ENCODE assay signal across 20 cellular contexts in genomic region chr10:50027195-50027594, GRCh38. TPM values are rescaled to one million over a fixed set of nuclear protein-coding genes. Genes with fewer than 3 reads are reported as not detected.
DNase-seq lines count a peak whose midpoint lies in the region; TF ChIP-seq lines count a peak whose summit lies in the region.
"Had no signal": no experiment of that assay in that cellular context is flagged by ENCODE, and none has a peak within 500 bp of the region (broad histone marks: within the 10 kb centered on the region; RNA-seq: fewer than 3 reads in every experiment).

No MANE protein-coding gene starts in this region.

- DNase-seq in MCF 10A (ENCODE audit: unreplicated experiment), result no peak
- DNase-seq in mammary epithelial cell, result no peak
- DNase-seq in GM13976 (ENCODE audit: low spot score), result peak; percentile 3
- no peak for DNase-seq in neuronal stem cell (ENCODE audit: low spot score)
- DNase-seq in spleen, result peak; percentile 66
- no peak for DNase-seq in dorsolateral prefrontal cortex
- no peak for DNase-seq in H4 (ENCODE audit: low spot score)
- DNase-seq in iPS-NIHi11 (ENCODE audit: low spot score), result no peak
- DNase-seq: AML-193; Caco-2; Calu3; CD4-positive, alpha-beta T cell; CD8-positive, alpha-beta T cell; DMS79 treated with DMSO at 0.1 percent for 48 hours; GF-D8 had no signal

- intact Hi-C loops in MCF 10A (cut with micrococcal nuclease), result no loop called here
- intact Hi-C loops in mammary epithelial cell (cut with micrococcal nuclease), result no loop called here
- intact Hi-C loops in spleen (cut with DNase I; ENCODE audit: low total_unique reads), result no loop called here
- intact Hi-C loops in dorsolateral prefrontal cortex (cut with DNase I), result no loop called here

- H3K4me3 ChIP-seq in mammary epithelial cell (replicated peaks in 1 of 3; ENCODE audit: insufficient read depth in 1 of 3, low read depth in 2 of 3, low read length in 3 of 3) (no peak overlapping the region), neuronal stem cell (ENCODE audit: low read length in 2 of 2) (no peak overlapping the region), spleen (no peak overlapping the region), dorsolateral prefrontal cortex (no peak overlapping the region)
- H3K4me3 ChIP-seq: A549; BLaER1 treated with 17β-estradiol and CSF1 and Interleukin-3, amounts not matched to agents 10 nM and 100 nM had no signal

- no peak overlapping the region for H2AK5ac ChIP-seq in neuronal stem cell (ENCODE audit: low read depth, low read length)

- no peaks in the 10 kb centered on the region for H3K79me2 ChIP-seq in mammary epithelial cell (ENCODE audit: insufficient read depth, low read length)

- no peak overlapping the region for H3K4me3 Mint-ChIP-seq in MCF 10A (ENCODE audit: unreplicated experiment)
- H3K4me3 Mint-ChIP-seq: B cell; CD4-positive, alpha-beta T cell; CD8-positive, alpha-beta T cell had no signal

- peak overlapping the region; percentile 29 for H4K8ac ChIP-seq in neuronal stem cell (ENCODE audit: low read depth, low read length)

- no peaks in the 10 kb centered on the region for H3K9me3 ChIP-seq in mammary epithelial cell (replicated peaks; ENCODE audit: insufficient read depth, low read length)
- peaks cover 0 to 2% of the 10 kb centered on the region in 2 donors for H3K9me3 ChIP-seq in neuronal stem cell (replicated peaks in 1 of 2; ENCODE audit: control insufficient read depth in 2 of 2, insufficient read depth in 1 of 2, low read depth in 1 of 2, low read length in 2 of 2)
- no peaks in the 10 kb centered on the region for H3K9me3 ChIP-seq in spleen
- H3K9me3 ChIP-seq: A549; BLaER1 treated with 17β-estradiol and CSF1 and Interleukin-3, amounts not matched to agents 10 nM and 100 nM; Caco-2 had no signal

- CTCF ChIA-PET in MCF 10A (lab: Yijun Ruan, JAX) (no interaction called here), mammary epithelial cell (lab: Charles Lee; ENCODE audit: low non-redundant PET) (no interaction called here)

- no peaks in the 10 kb centered on the region for H3K4me1 Mint-ChIP-seq in MCF 10A (ENCODE audit: insufficient read depth, unreplicated experiment)
- H3K4me1 Mint-ChIP-seq: B cell had no signal

- H3K79me1 ChIP-seq in neuronal stem cell (ENCODE audit: low read depth, low read length), result no peaks in the 10 kb centered on the region

- POLR2A ChIA-PET in MCF 10A (lab: Yijun Ruan, JAX), result no interaction called here

- H3K27me3 Mint-ChIP-seq in MCF 10A (ENCODE audit: insufficient read depth, unreplicated experiment), result peaks cover 17% of the 10 kb centered on the region

- H3K27me3 ChIP-seq in mammary epithelial cell (ENCODE audit: insufficient read depth, low read length) (peaks cover 4% of the 10 kb centered on the region), neuronal stem cell (ENCODE audit: control insufficient read depth in 3 of 3, insufficient read depth in 3 of 3, low read depth in 1 of 3, low read length in 3 of 3) (no peaks in the 10 kb centered on the region), spleen (replicated peaks in 1 of 7) (peaks cover 0 to 26% (median 0%) of the 10 kb centered on the region in 7 donors), dorsolateral prefrontal cortex (peaks cover 0 to 19% (median 2%) of the 10 kb centered on the region in 45 donors)
- H3K27me3 ChIP-seq: BLaER1 treated with 17β-estradiol and CSF1 and Interleukin-3, amounts not matched to agents 10 nM and 100 nM had no signal

- H2BK15ac ChIP-seq in neuronal stem cell (ENCODE audit: low read length), result no peak overlapping the region

- no peaks in the 10 kb centered on the region for H3K9me3 Mint-ChIP-seq in MCF 10A (ENCODE audit: unreplicated experiment)
- H3K9me3 Mint-ChIP-seq: CD4-positive, alpha-beta T cell; CD8-positive, alpha-beta T cell had no signal

- no peaks in the 10 kb centered on the region for H3K36me3 Mint-ChIP-seq in MCF 10A (ENCODE audit: insufficient read depth, unreplicated experiment)
- H3K36me3 Mint-ChIP-seq: CD8-positive, alpha-beta T cell had no signal

- H3K36me3 ChIP-seq in mammary epithelial cell (ENCODE audit: insufficient read depth, low read length) (no peaks in the 10 kb centered on the region), neuronal stem cell (replicated peaks in 1 of 2; ENCODE audit: control insufficient read depth in 2 of 2, insufficient read depth in 2 of 2, low read length in 2 of 2) (no peaks in the 10 kb centered on the region), spleen (no peaks in the 10 kb centered on the region)
- H3K36me3 ChIP-seq: BLaER1 treated with 17β-estradiol and CSF1 and Interleukin-3, amounts not matched to agents 10 nM and 100 nM had no signal

- no peaks in the 10 kb centered on the region for H4K20me1 ChIP-seq in mammary epithelial cell (ENCODE audit: insufficient read depth, low read length)
- H4K20me1 ChIP-seq: BLaER1 treated with 17β-estradiol and CSF1 and Interleukin-3, amounts not matched to agents 10 nM and 100 nM had no signal

- no peak for TF ChIP-seq POLR2A in spleen (IDR thresholded peaks at IDR 0.05)

- WGBS in mammary epithelial cell (ENCODE audit: low coverage, missing lambda C conversion rate), result 77% methylated on average over 10 of the region's 13 CpGs
- no CpG with 5 or more reads among the region's 13 CpGs for WGBS in neuronal stem cell (ENCODE audit: extremely low coverage in 2 of 2, insufficient read length in 2 of 2, insufficient replicate concordance in 1 of 2), 2 donors
- 88 to 97% (median 95%) methylated on average over 13 of the region's 13 CpGs for WGBS in spleen, 5 donors

- no peak overlapping the region for H3K27ac ChIP-seq in mammary epithelial cell (ENCODE audit: insufficient read depth, low read depth, low read length)
- H3K27ac ChIP-seq in neuronal stem cell (replicated peaks; ENCODE audit: low read length), result no peak overlapping the region
- H3K27ac ChIP-seq in spleen, result no peak overlapping the region
- H3K27ac ChIP-seq in dorsolateral prefrontal cortex, result no peak overlapping the region
- H3K27ac ChIP-seq: 22Rv1; A549; BLaER1 treated with 17β-estradiol and CSF1 and Interleukin-3, amounts not matched to agents 10 nM and 100 nM; C4-2B had no signal

- H2AFZ ChIP-seq in mammary epithelial cell (ENCODE audit: low read depth, low read length), result no peak overlapping the region
- no peak overlapping the region for H2AFZ ChIP-seq in neuronal stem cell (ENCODE audit: low read length)

- peak overlapping the region; percentile 85 for H3K23ac ChIP-seq in neuronal stem cell (ENCODE audit: low read depth, low read length, poor library complexity)

- H3K4me2 ChIP-seq in mammary epithelial cell (ENCODE audit: insufficient read depth, low read depth, low read length) (no peak overlapping the region), neuronal stem cell (ENCODE audit: insufficient read depth, low read length, poor library complexity, severe bottlenecking) (no peak overlapping the region)
- H3K4me2 ChIP-seq: A549; BLaER1 treated with 17β-estradiol and CSF1 and Interleukin-3, amounts not matched to agents 10 nM and 100 nM had no signal

- no peak overlapping the region for H3K9ac ChIP-seq in mammary epithelial cell (ENCODE audit: insufficient read depth, low read length)
- H3K9ac ChIP-seq in neuronal stem cell (ENCODE audit: low read depth, low read length, poor library complexity), result peak overlapping the region; percentile 60
- H3K9ac ChIP-seq: BLaER1 treated with 17β-estradiol and CSF1 and Interleukin-3, amounts not matched to agents 10 nM and 100 nM had no signal

- H2BK5ac ChIP-seq in neuronal stem cell (ENCODE audit: low read length), result no peak overlapping the region

- no peak overlapping the region for H4K91ac ChIP-seq in neuronal stem cell (ENCODE audit: low read depth, low read length, poor library complexity)

- no peak overlapping the region for H3K14ac ChIP-seq in neuronal stem cell (ENCODE audit: low read length)

- TF ChIP-seq CTCF in MCF 10A (IDR thresholded peaks at IDR 0.05; ENCODE audit: unreplicated experiment) (no peak), mammary epithelial cell (conservative IDR thresholded peaks at IDR 0.05 in 1 of 2, IDR thresholded peaks at IDR 0.05 in 1 of 2; ENCODE audit: extremely low read depth in 1 of 2, insufficient read depth in 1 of 2, low read depth in 1 of 2, low read length in 2 of 2) (no peak), GM13976 (IDR thresholded peaks at IDR 0.05; ENCODE audit: borderline replicate concordance, control extremely low read depth, extremely low read depth, insufficient read depth, missing control alignments) (no peak), spleen (IDR thresholded peaks at IDR 0.05 in 8 of 11, conservative IDR thresholded peaks at IDR 0.05 in 3 of 11) (no peak), dorsolateral prefrontal cortex (IDR thresholded peaks at IDR 0.05 in 54 of 56, conservative IDR thresholded peaks at IDR 0.05 in 2 of 56; ENCODE audit: low read depth in 1 of 56, partially characterized antibody in 56 of 56) (no peak)

- no TSS peak for BruUV-seq in MCF 10A (replicated peaks; lab: Mats Ljungman, UMichigan)
- no TSS peak for BruUV-seq in mammary epithelial cell (replicated peaks; lab: Mats Ljungman, UMichigan)

- in situ Hi-C loops in mammary epithelial cell (cut with MboI; ENCODE audit: low sequenced_read_pairs in 2 of 2) (no loop called here), GM13976 (cut with MboI; ENCODE audit: low sequenced_read_pairs, unreplicated experiment) (no loop called here)

- dilution Hi-C loops in mammary epithelial cell (cut with HindIII; ENCODE audit: low sequenced_read_pairs), result no loop called here

- H3K27ac Mint-ChIP-seq in MCF 10A (ENCODE audit: low read depth, unreplicated experiment), result peak overlapping the region; percentile 61
- H3K27ac Mint-ChIP-seq: B cell; CD4-positive, alpha-beta T cell; CD8-positive, alpha-beta T cell had no signal

- H2BK120ac ChIP-seq in neuronal stem cell (ENCODE audit: low read depth, low read length), result no peak overlapping the region

- H2BK12ac ChIP-seq in neuronal stem cell (ENCODE audit: low read length), result no peak overlapping the region

- H3K4me1 ChIP-seq in mammary epithelial cell (ENCODE audit: insufficient read depth, low read length) (no peaks in the 10 kb centered on the region), neuronal stem cell (ENCODE audit: control insufficient read depth in 2 of 2, insufficient read depth in 1 of 2, low read depth in 1 of 2, low read length in 2 of 2) (no peaks in the 10 kb centered on the region), spleen (no peaks in the 10 kb centered on the region)
- H3K4me1 ChIP-seq: A549; BLaER1 treated with 17β-estradiol and CSF1 and Interleukin-3, amounts not matched to agents 10 nM and 100 nM; Caco-2 had no signal

- no peak overlapping the region for H3K18ac ChIP-seq in neuronal stem cell (ENCODE audit: low read length)

- no peak overlapping the region for H3K4ac ChIP-seq in neuronal stem cell (ENCODE audit: low read length)

RNA-seq across cellular contexts. Expression of gene AGAP6, which starts 39.0 kb away (rescaled TPM):
- total RNA-seq in MCF 10A (2022), result 18.2 and 18.8 TPM in 2 replicates
- 10 to 100 TPM in 1 of 2 donors, 1 to 10 TPM in 1; 4.0 to 13.7 TPM for total RNA-seq in mammary epithelial cell
- 7.1 TPM for polyA plus RNA-seq in mammary epithelial cell
- 3.3 TPM for polyA minus RNA-seq in mammary epithelial cell
- polyA plus RNA-seq in neuronal stem cell (2013, experiment 1 of 2), result 12.7 TPM
- 12.3 TPM for polyA plus RNA-seq in neuronal stem cell (2013, experiment 2 of 2)
- total RNA-seq in spleen, result 10 to 100 TPM; 13.7 to 34.2 (median 19.4) TPM
- polyA plus RNA-seq in spleen, result 10 to 100 TPM; 13.1 to 30.8 (median 21.7) TPM
- total RNA-seq in dorsolateral prefrontal cortex, result 10 to 100 TPM; 12.8 to 29.1 (median 20.8) TPM
- 1.2 and 1.3 TPM in 2 replicates for total RNA-seq in H4 (2014; rRNA removed; shearing (Covaris generic))

RNA-seq across cellular contexts. Expression of gene WASHC2A, which starts 40.6 kb away (rescaled TPM):
- total RNA-seq in MCF 10A (2022) (19.3 and 28.0 TPM in 2 replicates), mammary epithelial cell (10 to 100 TPM; 22.1 to 29.0 TPM), spleen (10 to 100 TPM; 37.0 to 55.3 (median 44.5) TPM), dorsolateral prefrontal cortex (10 to 100 TPM; 23.5 to 69.2 (median 53.5) TPM)
- polyA plus RNA-seq in mammary epithelial cell (14.7 TPM), spleen (10 to 100 TPM; 18.4 to 21.6 (median 18.5) TPM)
- polyA minus RNA-seq in mammary epithelial cell, result 12.9 TPM
- polyA plus RNA-seq in neuronal stem cell (2013, experiment 1 of 2), result 11.4 TPM
- 10.5 TPM for polyA plus RNA-seq in neuronal stem cell (2013, experiment 2 of 2)
- 12.8 and 13.8 TPM in 2 replicates for total RNA-seq in H4 (2014; rRNA removed; shearing (Covaris generic))

Comparison
In these comparisons a context has a peak if more than half of its experiments do, and no peak if none do; other contexts are left out.
1. DNase-seq: peak in GM13976 (single experiment) and spleen (single experiment); none in MCF 10A (single experiment), mammary epithelial cell (single experiment), neuronal stem cell (single experiment), dorsolateral prefrontal cortex (0 of 10), H4 (single experiment) and iPS-NIHi11 (single experiment).